ENCODE assay signal across 8 cellular contexts in the genomic region with DNA sequence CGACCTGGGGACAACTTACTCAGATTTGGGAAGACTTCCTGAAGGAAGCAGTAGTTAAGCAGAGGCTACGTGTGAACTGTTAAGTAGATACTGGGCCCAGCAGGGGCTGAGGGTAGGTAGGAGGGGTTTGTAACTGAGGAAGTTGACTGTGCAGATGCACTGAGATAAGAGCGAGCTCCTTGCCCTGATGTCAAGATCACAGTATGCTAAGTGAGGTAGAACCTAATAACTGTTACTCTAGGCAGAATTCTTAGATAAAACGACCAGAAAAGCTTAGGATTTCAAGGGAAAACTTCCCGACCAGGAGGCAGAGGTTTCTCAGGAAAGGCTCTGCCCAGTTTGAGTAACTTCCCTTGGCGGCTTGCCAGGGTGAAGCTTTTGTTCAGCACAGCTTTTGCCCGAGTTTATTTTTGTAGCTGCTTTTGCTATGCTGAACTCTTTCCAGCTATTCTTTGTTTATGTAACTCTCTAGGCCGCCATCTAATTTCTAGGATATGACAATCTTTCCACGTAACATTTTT.
DNase-seq lines count a peak whose midpoint lies in the region; ATAC-seq and TF ChIP-seq lines count a peak whose summit lies in the region.

No MANE protein-coding gene starts in this region.

- H3K27ac ChIP-seq in CD4-positive, CD25-positive, alpha-beta regulatory T cell (ENCODE audit: insufficient read depth, low read length, poor library complexity, severe bottlenecking): no peak overlapping the region
- H3K27ac ChIP-seq in thyroid gland: peak overlapping the region; percentile 34 to 54 (median 46)

- H3K36me3 Mint-ChIP-seq in CD4-positive, CD25-positive, alpha-beta regulatory T cell: no peaks in the 10 kb centered on the region
- peaks cover 3% of the 10 kb centered on the region for H3K36me3 Mint-ChIP-seq in effector memory CD8-positive, alpha-beta T cell (ENCODE audit: insufficient read depth)

- peak overlapping the region; percentile 5 to 64 (median 39) for H3K27ac Mint-ChIP-seq in CD4-positive, CD25-positive, alpha-beta regulatory T cell
- peak overlapping the region in 1 of 2 donors; percentile 33 for H3K27ac Mint-ChIP-seq in effector memory CD8-positive, alpha-beta T cell

- H3K27me3 Mint-ChIP-seq in CD4-positive, CD25-positive, alpha-beta regulatory T cell: no peaks in the 10 kb centered on the region
- no peaks in the 10 kb centered on the region for H3K27me3 Mint-ChIP-seq in effector memory CD8-positive, alpha-beta T cell

- no peaks in the 10 kb centered on the region for H3K27me3 ChIP-seq in CD4-positive, CD25-positive, alpha-beta regulatory T cell (ENCODE audit: control insufficient read depth, insufficient read depth, low read length)
- no peaks in the 10 kb centered on the region for H3K27me3 ChIP-seq in thyroid gland

- peak overlapping the region; percentile 6 for H3K4me3 ChIP-seq in CD4-positive, CD25-positive, alpha-beta regulatory T cell (ENCODE audit: low read depth, low read length)
- no peak overlapping the region for H3K4me3 ChIP-seq in lower leg skin (ENCODE audit: low read depth, poor library complexity, severe bottlenecking)
- no peak overlapping the region for H3K4me3 ChIP-seq in thyroid gland (replicated peaks in 1 of 3)

- H3K4me3 Mint-ChIP-seq in CD4-positive, CD25-positive, alpha-beta regulatory T cell: peak overlapping the region in 2 of 4 donors; percentile 1 to 58
- H3K4me3 Mint-ChIP-seq in effector memory CD8-positive, alpha-beta T cell: peak overlapping the region in 1 of 2 donors; percentile 30

- peaks cover 0 to 12% (median 1%) of the 10 kb centered on the region in 4 donors for H3K4me1 Mint-ChIP-seq in CD4-positive, CD25-positive, alpha-beta regulatory T cell
- peaks cover 3 to 6% of the 10 kb centered on the region in 2 donors for H3K4me1 Mint-ChIP-seq in effector memory CD8-positive, alpha-beta T cell (ENCODE audit: low read depth in 2 of 2)

- no peaks in the 10 kb centered on the region for H3K9me3 Mint-ChIP-seq in CD4-positive, CD25-positive, alpha-beta regulatory T cell
- no peaks in the 10 kb centered on the region for H3K9me3 Mint-ChIP-seq in effector memory CD8-positive, alpha-beta T cell

- intact Hi-C loops in lower leg skin (cut with DNase I; ENCODE audit: low total_unique reads) (no loop called here), thyroid gland (cut with DNase I) (no loop called here)

- TF ChIP-seq CTCF in lower leg skin (IDR thresholded peaks at IDR 0.05): no peak
- no peak for TF ChIP-seq CTCF in thyroid gland (IDR thresholded peaks at IDR 0.05)

- H3K36me3 ChIP-seq in CD4-positive, CD25-positive, alpha-beta regulatory T cell (ENCODE audit: control insufficient read depth, insufficient read depth, low read length): no peaks in the 10 kb centered on the region
- H3K36me3 ChIP-seq in thyroid gland: no peaks in the 10 kb centered on the region

- H3K4me1 ChIP-seq in CD4-positive, CD25-positive, alpha-beta regulatory T cell (ENCODE audit: control insufficient read depth, insufficient read depth, low read length, poor library complexity, severe bottlenecking): peaks cover 5% of the 10 kb centered on the region
- peaks cover 13 to 25% of the 10 kb centered on the region in 2 donors for H3K4me1 ChIP-seq in thyroid gland

- peak; percentile 53 to 76 for ATAC-seq in CD4-positive, CD25-positive, alpha-beta regulatory T cell (ENCODE audit: low read depth in 2 of 2)
- ATAC-seq in HG03378 (IDR thresholded peaks at IDR 0.05; ENCODE audit: unreplicated experiment) (peak; percentile 72), GM18861 (IDR thresholded peaks at IDR 0.05; ENCODE audit: unreplicated experiment) (no peak), GM18498 (IDR thresholded peaks at IDR 0.05; ENCODE audit: unreplicated experiment) (no peak)
- ATAC-seq in effector memory CD8-positive, alpha-beta T cell (replicated peaks): peak; percentile 70

- DNase-seq in CD4-positive, CD25-positive, alpha-beta regulatory T cell: peak in 2 of 3 donors; percentile 7 to 37
- DNase-seq in RPMI7951 (ENCODE audit: low read depth) (peak; percentile 18), lower leg skin (ENCODE audit: low spot score in 2 of 2) (peak; percentile 56 to 95), thyroid gland (peak; percentile 89 to 96)
- no peak for DNase-seq in effector memory CD8-positive, alpha-beta T cell

- 21 to 25% methylated on average over 9 of the region's 9 CpGs for WGBS in lower leg skin, 2 donors
- 10 to 13% methylated on average over 9 of the region's 9 CpGs for WGBS in thyroid gland, 2 donors

- TF ChIP-seq POLR2A in lower leg skin (IDR thresholded peaks at IDR 0.05) (no peak), thyroid gland (IDR thresholded peaks at IDR 0.05) (no peak)

- no peaks in the 10 kb centered on the region for H3K9me3 ChIP-seq in CD4-positive, CD25-positive, alpha-beta regulatory T cell (ENCODE audit: control insufficient read depth in 2 of 2, low read length in 2 of 2)
- H3K9me3 ChIP-seq in thyroid gland: no peaks in the 10 kb centered on the region

Comparison
In these comparisons a context has a peak if more than half of its experiments do, and no peak if none do; other contexts are left out.
1. ATAC-seq: peak in CD4-positive, CD25-positive, alpha-beta regulatory T cell (2 of 2), HG03378 (single experiment) and effector memory CD8-positive, alpha-beta T cell (single experiment); none in GM18861 (single experiment) and GM18498 (single experiment).
2. DNase-seq: peak in CD4-positive, CD25-positive, alpha-beta regulatory T cell (2 of 3), RPMI7951 (single experiment), lower leg skin (2 of 2) and thyroid gland (2 of 2); none in effector memory CD8-positive, alpha-beta T cell (0 of 3).